25 cellular contexts compared by ENCODE assay signal in genomic region chr12:19613051-19613535, GRCh38.
"Had no signal": no experiment of that assay in that cellular context is flagged by ENCODE, and none has a peak within 500 bp of the region (broad histone marks: within the 10 kb centered on the region; RNA-seq: fewer than 3 reads in every experiment).

No MANE protein-coding gene starts in this region.

- H3K79me2 ChIP-seq: parathyroid adenoma had no signal

- H3K27ac ChIP-seq: neural progenitor cell, ovary, parathyroid adenoma, psoas muscle, right lobe of liver, sigmoid colon, stomach, thoracic aorta, thyroid gland, tibial nerve, upper lobe of left lung, vagina had no signal

- H3K9ac ChIP-seq: neural progenitor cell, parathyroid adenoma had no signal

- ATAC-seq: psoas muscle; right cardiac atrium; right lobe of liver; stimulated activated effector memory CD8-positive, alpha-beta T cell treated with anti-CD3 and anti-CD28 coated beads, Interleukin-12 subunit alpha, Interleukin-12 subunit beta, amount 100 ng/mL, for 72 hours; stimulated activated naive B cell treated with anti-CD40 and anti-IgM and Interleukin-4, amounts not matched to agents 10 μg/mL and 1 μg/mL and 100 μg/mL, for 72 hours had no signal

- H3K4me2 ChIP-seq: neural progenitor cell had no signal

- H3K4me1 ChIP-seq: neural progenitor cell, parathyroid adenoma, psoas muscle, thyroid gland, tibial nerve, upper lobe of left lung had no signal

- H3K27me3 ChIP-seq: neural progenitor cell, ovary, right lobe of liver, sigmoid colon, stomach, thyroid gland, tibial nerve, upper lobe of left lung, vagina had no signal

- DNase-seq: occipital lobe; ovary; posterior cingulate gyrus; psoas muscle; right cardiac atrium; right lobe of liver; sigmoid colon; small intestine; stimulated activated CD4-positive, alpha-beta T cell treated with anti-CD3 and anti-CD28 coated beads, Interleukin-15, amount 100 ng/mL, for 24 hours; stimulated activated CD4-positive, alpha-beta T cell treated with anti-CD3 and anti-CD28 coated beads, Interleukin-2, amount 100 ng/mL, for 24 hours; stimulated activated CD4-positive, alpha-beta T cell treated with anti-CD3 and anti-CD28 coated beads, Interleukin-2, amount 100 ng/mL, for 48 hours; stimulated activated CD4-positive, alpha-beta T cell treated with anti-CD3 and anti-CD28 coated beads, Interleukin-4, amount 100 ng/mL, for 24 hours; stimulated activated naive B cell treated with anti-CD40 and anti-IgM and Interleukin-4, amounts not matched to agents 10 μg/mL and 1 μg/mL and 100 μg/mL, for 72 hours; stimulated activated naive CD4-positive, alpha-beta T cell treated with Interleukin-2 at 50 U/mL for 16 hours; stomach; thyroid gland; trophoblast cell; upper lobe of left lung had no signal

- H3K9me3 ChIP-seq: ovary, right lobe of liver, sigmoid colon, thoracic aorta, thyroid gland, vagina had no signal

- FAIRE-seq: small intestine, urothelium cell line had no signal

- H3K4me3 ChIP-seq: neural progenitor cell, ovary, psoas muscle, right lobe of liver, sigmoid colon, stomach, thoracic aorta, thyroid gland, tibial nerve, upper lobe of left lung, vagina had no signal

- H3K36me3 ChIP-seq: neural progenitor cell, ovary, right lobe of liver, sigmoid colon, stomach, thoracic aorta, thyroid gland, tibial nerve, upper lobe of left lung, vagina had no signal

- H2AFZ ChIP-seq: neural progenitor cell, parathyroid adenoma had no signal
